In genomic region chr2:159677654-159678053, GRCh38 we compare ENCODE assay signal across 1 cellular context.
TF ChIP-seq lines count a peak whose summit lies in the region.

No MANE protein-coding gene starts in this region.

TF ChIP-seq in HCT116, 20 proteins besides CTCF, POLR2A, EP300 and RAD21 (continued from another document):
- TF ChIP-seq REST (IDR thresholded peaks at IDR 0.05; ENCODE audit: low read depth) (no peak), ATF3 (IDR thresholded peaks at IDR 0.05) (no peak), FOSL1 (IDR thresholded peaks at IDR 0.05; ENCODE audit: low read depth) (no peak), SRF (IDR thresholded peaks at IDR 0.05; ENCODE audit: low read depth) (no peak), YY1 (IDR thresholded peaks at IDR 0.05; ENCODE audit: extremely low read depth, insufficient replicate concordance, low read depth, low read length) (no peak), EZH2phosphoT487 (IDR thresholded peaks at IDR 0.05; ENCODE audit: borderline replicate concordance) (no peak), EZH2 (IDR thresholded peaks at IDR 0.05) (no peak), CBX3 (IDR thresholded peaks at IDR 0.05; ENCODE audit: low read depth) (no peak), SIN3A (IDR thresholded peaks at IDR 0.05; ENCODE audit: low read depth) (no peak), ZBTB33 (IDR thresholded peaks at IDR 0.05; ENCODE audit: extremely low read depth, insufficient replicate concordance, low read length) (no peak), ELF1 (IDR thresholded peaks at IDR 0.05; ENCODE audit: borderline replicate concordance, low read depth) (no peak), SP1 (IDR thresholded peaks at IDR 0.05; ENCODE audit: low read depth) (no peak)
- TF ChIP-seq, protein P1, sequence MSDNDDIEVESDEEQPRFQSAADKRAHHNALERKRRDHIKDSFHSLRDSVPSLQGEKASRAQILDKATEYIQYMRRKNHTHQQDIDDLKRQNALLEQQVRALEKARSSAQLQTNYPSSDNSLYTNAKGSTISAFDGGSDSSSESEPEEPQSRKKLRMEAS (IDR thresholded peaks at IDR 0.05), result no peak
TF ChIP-seq in HCT116: peak in this region for 0.
